In genomic region chr4:174193438-174194015, GRCh38 we compare ENCODE assay signal across 18 cellular contexts.
"Had no signal": no experiment of that assay in that cellular context is flagged by ENCODE, and none has a peak within 500 bp of the region (broad histone marks: within the 10 kb centered on the region; RNA-seq: fewer than 3 reads in every experiment).

No MANE protein-coding gene starts in this region.

- H3K27me3 ChIP-seq: breast epithelium had no signal

- H3K9me3 ChIP-seq: breast epithelium, gastroesophageal sphincter, left ventricle myocardium inferior, suprapubic skin had no signal

- H3K4me3 ChIP-seq: breast epithelium, gastroesophageal sphincter, left ventricle myocardium inferior, suprapubic skin had no signal

- ATAC-seq: activated CD4-positive, CD25-positive, alpha-beta regulatory T cell treated with anti-CD3 and anti-CD28 coated beads, Interleukin-2, amount 50 U/mL, for 24 hours; effector memory CD8-positive, alpha-beta T cell; gastroesophageal sphincter; naive thymus-derived CD8-positive, alpha-beta T cell had no signal

- H3K27ac ChIP-seq: breast epithelium, gastroesophageal sphincter, left ventricle myocardium inferior, parathyroid adenoma, suprapubic skin had no signal

- H3K4me1 ChIP-seq: breast epithelium, gastroesophageal sphincter, left ventricle myocardium inferior, parathyroid adenoma, suprapubic skin had no signal

- H3K36me3 ChIP-seq: breast epithelium, gastroesophageal sphincter, left ventricle myocardium inferior, suprapubic skin had no signal

- DNase-seq: activated CD4-positive, alpha-beta T cell treated with anti-CD3 and anti-CD28 coated beads, Interleukin-2, amount 50 U/mL, for 4 hours; activated naive CD4-positive, alpha-beta T cell; activated naive CD8-positive, alpha-beta T cell treated with anti-CD3 and anti-CD28 coated beads, Interleukin-2, amount 10 ng/mL, durations not matched to agents 7 days and 5 days; activated T-cell treated with anti-CD3 and anti-CD28 coated beads for 4 hours; anterior cingulate cortex; dermis blood vessel endothelial cell; effector memory CD8-positive, alpha-beta T cell; islet precursor cell; left ventricle myocardium inferior; naive thymus-derived CD8-positive, alpha-beta T cell; stimulated activated CD4-positive, alpha-beta T cell treated with anti-CD3 and anti-CD28 coated beads, Interleukin-4, amount 100 ng/mL, for 1 hour; stimulated activated naive CD4-positive, alpha-beta T cell; T-helper 9 cell had no signal
